In genomic region chr4:83757121-83757621, GRCh38 we compare ENCODE assay signal across 22 cellular contexts.
DNase-seq lines count a peak whose midpoint lies in the region; ATAC-seq lines count a peak whose summit lies in the region.
"Had no signal": no experiment of that assay in that cellular context is flagged by ENCODE, and none has a peak within 500 bp of the region (broad histone marks: within the 10 kb centered on the region; RNA-seq: fewer than 3 reads in every experiment).

No MANE protein-coding gene starts in this region.

- H2BK5ac ChIP-seq in mesendoderm (ENCODE audit: low read length): no peak overlapping the region

- no CpG with 5 or more reads among the region's 2 CpGs for WGBS in mesendoderm (ENCODE audit: extremely low coverage, insufficient coverage, low lambda C conversion rate)

- H4K5ac ChIP-seq in mesendoderm (ENCODE audit: low read length): no peak overlapping the region

- H3K9ac ChIP-seq in mesendoderm (ENCODE audit: low read length): no peak overlapping the region
- H3K9ac ChIP-seq: BLaER1, KMS-11 had no signal

- no peak for ATAC-seq in HG03097 (IDR thresholded peaks at IDR 0.05; ENCODE audit: low FRiP score, unreplicated experiment)
- ATAC-seq in stimulated activated naive CD8-positive, alpha-beta T cell treated with anti-CD3 and anti-CD28 coated beads, Interleukin-15, Interleukin-2, amounts not matched to agents 100 U/mL and 50 U/mL, for 24 hours: no peak

- H2AK5ac ChIP-seq in mesendoderm (ENCODE audit: low read length): no peak overlapping the region

- H4K8ac ChIP-seq in mesendoderm (ENCODE audit: low read depth, low read length): no peak overlapping the region

- no peaks in the 10 kb centered on the region for H3K27me3 ChIP-seq in mesendoderm (ENCODE audit: insufficient read depth, low read length, poor library complexity)
- H3K27me3 ChIP-seq: BLaER1, stomach had no signal

- H2BK120ac ChIP-seq in mesendoderm (ENCODE audit: low read depth, low read length): no peak overlapping the region

- no peaks in the 10 kb centered on the region for H3K4me1 ChIP-seq in mesendoderm (ENCODE audit: control insufficient read depth, low read depth, low read length)
- H3K4me1 ChIP-seq: BLaER1, stomach had no signal

- H3K56ac ChIP-seq in mesendoderm (ENCODE audit: low read length): no peak overlapping the region

- no peak overlapping the region for H3K4ac ChIP-seq in mesendoderm (ENCODE audit: low read depth, low read length)

- no peak overlapping the region for H2BK15ac ChIP-seq in mesendoderm (replicated peaks; ENCODE audit: low read depth)

- peak; percentile 7 for DNase-seq in DMS53 (lab: John Stamatoyannopoulos, UW)
- DNase-seq in DMS53 treated with DMSO at 0.1 percent for 48 hours (lab: John Stamatoyannopoulos, UW; ENCODE audit: unreplicated experiment): no peak
- peak; percentile 10 for DNase-seq in LHCN-M2 (ENCODE audit: low read depth)
- DNase-seq in epithelial cell of prostate (ENCODE audit: low read depth, low spot score): peak; percentile 40
- peak; percentile 8 for DNase-seq in mesendoderm
- DNase-seq in hippocampal formation (lab: John Stamatoyannopoulos, UW): no peak
- DNase-seq in stimulated activated naive CD8-positive, alpha-beta T cell treated with anti-CD3 and anti-CD28 coated beads, Interleukin-15, Interleukin-2, amounts not matched to agents 100 U/mL and 50 U/mL, for 24 hours: no peak
- DNase-seq: activated CD4-positive, alpha-beta T cell treated with anti-CD3 and anti-CD28 coated beads, Interleukin-2, amount 50 U/mL, for 48 hours; activated T-cell treated with anti-CD3 and anti-CD28 coated beads for 4 hours; amygdala; effector CD8-positive, alpha-beta T cell; GDM1; HFFc6; NCI-H1092; NCI-H2081 treated with DMSO at 0.1 percent for 48 hours; NCI-H510A; stomach had no signal

- no peak overlapping the region for H3K18ac ChIP-seq in mesendoderm (ENCODE audit: low read length)

- H3K23ac ChIP-seq in mesendoderm (ENCODE audit: low read length): no peak overlapping the region

- no peak overlapping the region for H3K27ac ChIP-seq in epithelial cell of prostate
- H3K27ac ChIP-seq in mesendoderm (ENCODE audit: low read depth, low read length): no peak overlapping the region
- H3K27ac ChIP-seq: 22Rv1, BLaER1, KMS-11, skin epidermis, stomach had no signal

- H3K4me2 ChIP-seq in mesendoderm (ENCODE audit: low read length): no peak overlapping the region
- H3K4me2 ChIP-seq: BLaER1, KMS-11 had no signal

- no peaks in the 10 kb centered on the region for H3K79me1 ChIP-seq in mesendoderm (ENCODE audit: low read length)

- no peaks in the 10 kb centered on the region for H3K36me3 ChIP-seq in mesendoderm (ENCODE audit: control insufficient read depth, insufficient read depth, low read length)
- H3K36me3 ChIP-seq: BLaER1, stomach had no signal

- no peak overlapping the region for H3K4me3 ChIP-seq in mesendoderm (ENCODE audit: low read length)
- H3K4me3 ChIP-seq: BLaER1, skin epidermis, stomach had no signal

- H3K79me2 ChIP-seq in mesendoderm (ENCODE audit: control insufficient read depth, insufficient read depth, low read length): no peaks in the 10 kb centered on the region

Comparison
In these comparisons a context has a peak if more than half of its experiments do, and no peak if none do; other contexts are left out.
1. DNase-seq: peak in DMS53 (single experiment), LHCN-M2 (single experiment), epithelial cell of prostate (single experiment) and mesendoderm (single experiment); none in DMS53 treated with DMSO at 0.1 percent for 48 hours (single experiment), hippocampal formation (0 of 2) and stimulated activated naive CD8-positive, alpha-beta T cell treated with anti-CD3 and anti-CD28 coated beads, Interleukin-15, Interleukin-2, amounts not matched to agents 100 U/mL and 50 U/mL, for 24 hours (single experiment).